Comparison of ENCODE assay signal across 21 cellular contexts in the genomic region with DNA sequence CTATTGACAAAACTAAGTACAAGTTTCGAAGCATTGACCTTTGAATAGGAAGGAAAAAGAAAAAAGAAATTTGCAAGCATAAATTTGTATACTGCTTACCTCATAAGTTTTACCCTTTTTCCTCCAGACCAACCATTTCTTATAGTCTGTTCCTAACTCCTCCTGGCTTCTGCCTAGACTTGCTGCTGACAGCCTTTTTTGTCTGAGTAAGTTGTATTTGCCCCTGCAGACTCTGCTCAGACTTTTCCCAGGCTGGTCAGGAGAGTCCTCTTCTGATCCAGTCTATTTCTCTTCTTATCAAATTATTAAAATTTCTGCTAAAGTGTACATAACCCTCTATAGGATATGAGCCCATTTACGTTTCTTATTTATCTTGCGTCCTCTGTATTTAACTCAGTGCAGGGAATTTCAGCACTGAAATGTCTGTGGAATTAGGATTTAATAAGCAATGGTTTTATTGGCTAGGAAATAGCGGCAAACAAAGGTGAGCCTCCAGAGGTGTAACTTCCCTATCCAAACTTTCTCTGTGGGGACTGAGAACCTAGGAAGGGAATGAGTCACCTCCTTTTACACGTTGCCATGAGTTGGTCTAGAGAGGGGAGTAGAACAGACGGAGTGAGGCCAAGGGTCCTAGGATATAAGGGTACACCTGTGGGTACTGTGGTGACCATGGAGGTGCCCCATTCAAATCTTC.
A peak's percentile ranks its signal among the peaks of the same experiment; 100 is the strongest.
DNase-seq lines count a peak whose midpoint lies in the region; ATAC-seq, FAIRE-seq and TF ChIP-seq lines count a peak whose summit lies in the region.
"Had no signal": no experiment of that assay in that cellular context is flagged by ENCODE, and none has a peak within 500 bp of the region (broad histone marks: within the 10 kb centered on the region; RNA-seq: fewer than 3 reads in every experiment).

No MANE protein-coding gene starts in this region.

- H2BK15ac ChIP-seq in neuronal stem cell (ENCODE audit: low read length): no peak overlapping the region

- H3K27ac ChIP-seq in RWPE2 (ENCODE audit: poor library complexity, severe bottlenecking) (peak overlapping the region; percentile 33), endothelial cell of umbilical vein (ENCODE audit: insufficient read depth, low read depth, low read length) (no peak overlapping the region), neuronal stem cell (replicated peaks; ENCODE audit: low read length) (no peak overlapping the region)
- H3K27ac ChIP-seq: psoas muscle, thoracic aorta had no signal

- no peak overlapping the region for H3K14ac ChIP-seq in neuronal stem cell (ENCODE audit: low read length)

- WGBS in neuronal stem cell (ENCODE audit: extremely low coverage in 2 of 2, insufficient read length in 2 of 2, insufficient replicate concordance in 1 of 2), 2 donors: no CpG with 5 or more reads among the region's 6 CpGs

- no peak for TF ChIP-seq CTCF in GM06990 (IDR thresholded peaks at IDR 0.05; ENCODE audit: insufficient read depth, low read length, poor library complexity, severe bottlenecking)
- no peak for TF ChIP-seq CTCF in RWPE2 (IDR thresholded peaks at IDR 0.05; ENCODE audit: poor library complexity, severe bottlenecking)
- no peak for TF ChIP-seq CTCF in endothelial cell of umbilical vein (IDR thresholded peaks at IDR 0.05; ENCODE audit: extremely low read depth in 1 of 2, insufficient read depth in 1 of 2, low read depth in 1 of 2, low read length in 2 of 2)

- no peak overlapping the region for H4K8ac ChIP-seq in neuronal stem cell (ENCODE audit: low read depth, low read length)

- no peaks in the 10 kb centered on the region for H3K27me3 ChIP-seq in GM06990 (replicated peaks; ENCODE audit: control insufficient read depth, insufficient read depth, low read length)
- H3K27me3 ChIP-seq in RWPE2 (ENCODE audit: insufficient read depth, poor library complexity, severe bottlenecking): no peaks in the 10 kb centered on the region
- H3K27me3 ChIP-seq in endothelial cell of umbilical vein (ENCODE audit: control insufficient read depth in 2 of 2, insufficient read depth in 2 of 2, low read length in 2 of 2): no peaks in the 10 kb centered on the region
- no peaks in the 10 kb centered on the region for H3K27me3 ChIP-seq in neuronal stem cell (ENCODE audit: control insufficient read depth in 3 of 3, insufficient read depth in 3 of 3, low read depth in 1 of 3, low read length in 3 of 3)

- TF ChIP-seq POLR2A in endothelial cell of umbilical vein (IDR thresholded peaks at IDR 0.05; ENCODE audit: low read depth, low read length): no peak

- H3K4me1 ChIP-seq in RWPE2 (ENCODE audit: insufficient read depth, poor library complexity, severe bottlenecking): peaks cover 39% of the 10 kb centered on the region
- H3K4me1 ChIP-seq in endothelial cell of umbilical vein (ENCODE audit: control insufficient read depth, extremely low read depth, insufficient read depth, low read length): peaks cover 8% of the 10 kb centered on the region
- H3K4me1 ChIP-seq in neuronal stem cell (ENCODE audit: control insufficient read depth in 2 of 2, insufficient read depth in 1 of 2, low read depth in 1 of 2, low read length in 2 of 2): peaks cover 4 to 9% of the 10 kb centered on the region in 2 donors

- H2BK5ac ChIP-seq in neuronal stem cell (ENCODE audit: low read length): no peak overlapping the region

- in situ Hi-C loops in G401 (cut with HindIII; ENCODE audit: low sequenced_read_pairs): no loop called here

- no peak overlapping the region for H2BK12ac ChIP-seq in neuronal stem cell (ENCODE audit: low read length)

- H3K4me2 ChIP-seq in endothelial cell of umbilical vein (ENCODE audit: insufficient read depth, low read length): no peak overlapping the region
- no peak overlapping the region for H3K4me2 ChIP-seq in neuronal stem cell (ENCODE audit: insufficient read depth, low read length, poor library complexity, severe bottlenecking)

- no peaks in the 10 kb centered on the region for H3K79me1 ChIP-seq in neuronal stem cell (ENCODE audit: low read depth, low read length)

- CTCF ChIA-PET in endothelial cell of umbilical vein (lab: Charles Lee): no interaction called here

- no peak for DNase-seq in GM06990 (ENCODE audit: extremely low read depth, insufficient read length)
- no peak for DNase-seq in RWPE2 (ENCODE audit: low spot score)
- DNase-seq in endothelial cell of umbilical vein (ENCODE audit: low read depth, low spot score): no peak
- DNase-seq in neuronal stem cell (ENCODE audit: low spot score): no peak
- DNase-seq in posterior vena cava (ENCODE audit: low spot score): no peak
- DNase-seq in DMS153 treated with DMSO at 0.1 percent for 48 hours (lab: John Stamatoyannopoulos, UW; ENCODE audit: unreplicated experiment): no peak
- DNase-seq in G401 (ENCODE audit: low spot score): no peak
- DNase-seq in stimulated activated CD4-positive, alpha-beta T cell treated with anti-CD3 and anti-CD28 coated beads, Interleukin-15, amount 100 ng/mL, for 24 hours: no peak
- DNase-seq: ACHN; activated CD4-positive, alpha-beta T cell treated with anti-CD3 and anti-CD28 coated beads, Interleukin-2, amount 10 ng/mL, durations not matched to agents 7 days and 5 days; activated CD8-positive, alpha-beta memory T cell treated with anti-CD3 and anti-CD28 coated beads, Interleukin-2, amount 50 U/mL, for 48 hours; activated effector memory CD4-positive, alpha-beta T cell treated with Interleukin-2 at 50 U/mL for 16 hours; activated naive CD8-positive, alpha-beta T cell treated with anti-CD3 and anti-CD28 coated beads, Interleukin-2, amount 50 U/mL, for 24 hours; hypothalamus; kidney; natural killer cell; NCI-H1048; NCI-H2081 treated with DMSO at 0.1 percent for 48 hours; NCI-H510A treated with DMSO at 0.1 percent for 48 hours; psoas muscle had no signal

- dilution Hi-C loops in endothelial cell of umbilical vein (cut with MboI; ENCODE audit: extremely low pct_ligation_motif_present, low sequenced_read_pairs): no loop called here

- H2BK120ac ChIP-seq in neuronal stem cell (ENCODE audit: low read depth, low read length): peak overlapping the region; percentile 75

- H2AK5ac ChIP-seq in neuronal stem cell (ENCODE audit: low read depth, low read length): no peak overlapping the region

- no TSS peak for BruUV-seq in endothelial cell of umbilical vein (replicated peaks; lab: Mats Ljungman, UMichigan)

- H3K4me3 ChIP-seq in GM06990 (replicated peaks; ENCODE audit: low read depth, low read length) (peak overlapping the region; percentile 59), RWPE2 (ENCODE audit: severe bottlenecking) (no peak overlapping the region), endothelial cell of umbilical vein (replicated peaks in 1 of 3; ENCODE audit: insufficient read depth in 1 of 3, low read depth in 1 of 3, low read length in 3 of 3) (no peak overlapping the region), neuronal stem cell (ENCODE audit: low read length in 2 of 2) (no peak overlapping the region)
- H3K4me3 ChIP-seq: psoas muscle had no signal

- POLR2A ChIA-PET in endothelial cell of umbilical vein (lab: Charles Lee): no interaction called here

- H3K9me1 ChIP-seq in endothelial cell of umbilical vein (replicated peaks; ENCODE audit: control insufficient read depth, extremely low read depth, insufficient read depth, low read length): no peaks in the 10 kb centered on the region

- no peak overlapping the region for H4K91ac ChIP-seq in neuronal stem cell (ENCODE audit: low read depth, low read length, poor library complexity)

- H3K9me3 ChIP-seq in RWPE2 (ENCODE audit: severe bottlenecking) (no peaks in the 10 kb centered on the region), endothelial cell of umbilical vein (replicated peaks; ENCODE audit: control insufficient read depth, insufficient read depth, low read length) (no peaks in the 10 kb centered on the region), neuronal stem cell (replicated peaks in 1 of 2; ENCODE audit: control insufficient read depth in 2 of 2, insufficient read depth in 1 of 2, low read depth in 1 of 2, low read length in 2 of 2) (peaks cover 2 to 9% of the 10 kb centered on the region in 2 donors)
- H3K9me3 ChIP-seq: psoas muscle, thoracic aorta had no signal

- H2AFZ ChIP-seq in endothelial cell of umbilical vein (ENCODE audit: low read depth, low read length) (no peak overlapping the region), neuronal stem cell (ENCODE audit: low read length) (peak overlapping the region; percentile 56)

- peak overlapping the region; percentile 13 for H3K18ac ChIP-seq in neuronal stem cell (ENCODE audit: low read length)

- peak; percentile 72 for FAIRE-seq in endothelial cell of umbilical vein (lab: Jason Lieb, UNC)
- FAIRE-seq: kidney had no signal

- no peak overlapping the region for H3K4ac ChIP-seq in neuronal stem cell (ENCODE audit: low read length)

- no peaks in the 10 kb centered on the region for H4K20me1 ChIP-seq in endothelial cell of umbilical vein (replicated peaks; ENCODE audit: control insufficient read depth, extremely low read depth, insufficient read depth, low read length)

- H3K79me2 ChIP-seq in endothelial cell of umbilical vein (ENCODE audit: control insufficient read depth, insufficient read depth, low read length): no peaks in the 10 kb centered on the region

- H3K36me3 ChIP-seq in GM06990 (ENCODE audit: control insufficient read depth, insufficient read depth, low read length): no peaks in the 10 kb centered on the region
- H3K36me3 ChIP-seq in RWPE2 (ENCODE audit: low read depth): no peaks in the 10 kb centered on the region
- H3K36me3 ChIP-seq in endothelial cell of umbilical vein (ENCODE audit: control insufficient read depth in 2 of 2, extremely low read depth in 1 of 2, insufficient read depth in 2 of 2, low read length in 2 of 2): no peaks in the 10 kb centered on the region
- H3K36me3 ChIP-seq in neuronal stem cell (replicated peaks in 1 of 2; ENCODE audit: control insufficient read depth in 2 of 2, insufficient read depth in 2 of 2, low read length in 2 of 2): no peaks in the 10 kb centered on the region
- H3K36me3 ChIP-seq: thoracic aorta had no signal

- ATAC-seq in RWPE2 (ENCODE audit: low read depth): no peak
- ATAC-seq: activated naive CD8-positive, alpha-beta T cell treated with anti-CD3 and anti-CD28 coated beads, Interleukin-2, amount 50 U/mL, for 24 hours; natural killer cell had no signal

- no peak overlapping the region for H3K23ac ChIP-seq in neuronal stem cell (ENCODE audit: low read depth, low read length, poor library complexity)

- H3K9ac ChIP-seq in endothelial cell of umbilical vein (replicated peaks; ENCODE audit: extremely low read depth, insufficient read depth, low read length) (no peak overlapping the region), neuronal stem cell (ENCODE audit: low read depth, low read length, poor library complexity) (no peak overlapping the region)

- intact Hi-C loops in endothelial cell of umbilical vein (cut with micrococcal nuclease) (no loop called here), posterior vena cava (cut with DNase I) (no loop called here)

TF ChIP-seq in endothelial cell of umbilical vein, 7 proteins besides CTCF, POLR2A, EP300 and RAD21 (continues in another document):
- TF ChIP-seq EZH2 (IDR thresholded peaks at IDR 0.05; ENCODE audit: borderline replicate concordance, low read depth, low read length, severe bottlenecking): no peak
- no peak for TF ChIP-seq POLR2AphosphoS5 (IDR thresholded peaks at IDR 0.05; ENCODE audit: insufficient read depth, low read depth, low read length)
- no peak for TF ChIP-seq GATA2 (IDR thresholded peaks at IDR 0.05; ENCODE audit: insufficient read depth, insufficient read length, low read depth, low read length)
- no peak for TF ChIP-seq FOS (IDR thresholded peaks at IDR 0.05; ENCODE audit: borderline replicate concordance, insufficient read depth, low read length)
